In genomic region chr2:236549165-236549564, GRCh38 we compare ENCODE assay signal across 1 cellular context.
TF ChIP-seq lines count a peak whose summit lies in the region.

No MANE protein-coding gene starts in this region.

TF ChIP-seq in SK-N-SH, 30 proteins besides CTCF, POLR2A, EP300 and RAD21 (continued from another document):
- TF ChIP-seq USF1 (IDR thresholded peaks at IDR 0.05; ENCODE audit: borderline replicate concordance, low read depth) (no peak), NRF1 (IDR thresholded peaks at IDR 0.05; ENCODE audit: low read depth, low read length) (no peak), NFIC (IDR thresholded peaks at IDR 0.05; ENCODE audit: borderline replicate concordance) (no peak), POLR2AphosphoS5 (IDR thresholded peaks at IDR 0.05; ENCODE audit: low read depth, low read length) (no peak), RFX5 (IDR thresholded peaks at IDR 0.05; ENCODE audit: low read length) (no peak), CHD2 (IDR thresholded peaks at IDR 0.05; ENCODE audit: low read length, partially characterized antibody) (no peak), PBX3 (IDR thresholded peaks at IDR 0.05) (no peak), TCF12 (IDR thresholded peaks at IDR 0.05) (no peak)
